23 cellular contexts compared by ENCODE assay signal in the genomic region with DNA sequence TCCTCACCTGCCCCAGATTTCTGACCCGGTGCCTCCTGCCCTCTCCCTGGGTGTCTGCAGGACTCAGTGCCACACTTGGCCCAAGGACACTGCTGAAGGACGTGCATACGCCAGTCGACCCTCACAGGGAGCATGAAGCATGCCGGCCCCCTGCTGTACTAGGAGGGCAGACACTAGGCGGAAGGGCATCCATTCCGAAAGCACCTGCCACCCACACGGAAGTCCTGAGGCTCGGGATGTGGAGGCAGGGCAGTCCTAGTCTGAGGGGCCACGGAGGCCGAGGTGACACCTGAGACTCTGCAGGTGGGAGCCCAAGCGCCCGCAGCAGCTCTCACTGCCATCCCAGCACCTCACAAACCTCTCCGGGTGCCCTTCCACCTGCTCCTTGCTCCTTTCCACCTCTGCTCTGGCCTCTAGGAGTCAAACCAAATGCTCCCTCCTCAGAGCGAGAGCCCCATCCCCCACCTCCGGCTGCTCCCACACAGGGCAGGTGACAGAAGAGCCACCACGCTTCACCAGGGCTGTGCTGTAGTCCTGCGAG. TPM values are rescaled to one million over a fixed set of nuclear protein-coding genes. Genes with fewer than 3 reads are reported as not detected.
DNase-seq lines count a peak whose midpoint lies in the region; ATAC-seq and TF ChIP-seq lines count a peak whose summit lies in the region.
"Had no signal": no experiment of that assay in that cellular context is flagged by ENCODE, and none has a peak within 500 bp of the region (broad histone marks: within the 10 kb centered on the region; RNA-seq: fewer than 3 reads in every experiment).

No MANE protein-coding gene starts in this region.

- no peaks in the 10 kb centered on the region for H3K36me3 ChIP-seq in RWPE2 (ENCODE audit: low read depth)

- no peak overlapping the region for H3K27ac Mint-ChIP-seq in progenitor cell of endocrine pancreas
- H3K27ac Mint-ChIP-seq: activated CD8-positive, alpha-beta T cell treated with anti-CD3 and anti-CD28 coated beads for 36 hours had no signal

- H3K9me3 ChIP-seq in RWPE2 (ENCODE audit: severe bottlenecking): no peaks in the 10 kb centered on the region
- no peaks in the 10 kb centered on the region for H3K9me3 ChIP-seq in right cardiac atrium (ENCODE audit: control insufficient read depth, low read length)

- H3K4me3 Mint-ChIP-seq in progenitor cell of endocrine pancreas (ENCODE audit: low read depth): peak overlapping the region; percentile 21

- peak; percentile 57 for DNase-seq in activated effector memory CD4-positive, alpha-beta T cell treated with anti-CD3 and anti-CD28 coated beads, Interleukin-2, amount 50 U/mL, for 16 hours
- no peak for DNase-seq in activated effector memory CD4-positive, alpha-beta T cell treated with Interleukin-2 at 50 U/mL for 16 hours
- DNase-seq in RWPE2 (ENCODE audit: low spot score): peak; percentile 56
- DNase-seq in right cardiac atrium: peak in 2 of 3 donors; percentile 43 to 45
- no peak for DNase-seq in progenitor cell of endocrine pancreas (ENCODE audit: low spot score, unreplicated experiment)
- DNase-seq in RKO (ENCODE audit: low spot score): no peak
- no peak for DNase-seq in G401 (ENCODE audit: low spot score)
- DNase-seq in 8988T: no peak
- DNase-seq: ACHN; activated CD8-positive, alpha-beta T cell treated with anti-CD3 and anti-CD28 coated beads for 36 hours; activated T-cell treated with anti-CD3 and anti-CD28 coated beads, Interleukin-2, amount 50 U/mL, for 1 hour; GDM1; immature natural killer cell; IMR-90; NCI-H1417 treated with DMSO at 0.1 percent for 48 hours; NCI-H2107; NCI-H524 treated with DMSO at 0.1 percent for 48 hours; RPMI8226 had no signal

- H3K4me1 ChIP-seq in RWPE2 (ENCODE audit: insufficient read depth, poor library complexity, severe bottlenecking) (peaks cover 5% of the 10 kb centered on the region), right cardiac atrium (ENCODE audit: control insufficient read depth, insufficient read depth, low read length) (peaks cover 2% of the 10 kb centered on the region)
- H3K4me1 ChIP-seq: parathyroid adenoma had no signal

- TF ChIP-seq CTCF in RWPE2 (IDR thresholded peaks at IDR 0.05; ENCODE audit: poor library complexity, severe bottlenecking): no peak
- no peak for TF ChIP-seq CTCF in progenitor cell of endocrine pancreas (IDR thresholded peaks at IDR 0.05; ENCODE audit: unreplicated experiment)

- H3K4me3 ChIP-seq in RWPE2 (ENCODE audit: severe bottlenecking): no peak overlapping the region
- H3K4me3 ChIP-seq in right cardiac atrium (ENCODE audit: low read length): no peak overlapping the region
- H3K4me3 ChIP-seq: lung had no signal

- no peak for ATAC-seq in RWPE2 (ENCODE audit: low read depth)
- ATAC-seq in right cardiac atrium: no peak
- ATAC-seq: activated CD8-positive, alpha-beta T cell treated with anti-CD3 and anti-CD28 coated beads for 36 hours had no signal

- H3K27me3 Mint-ChIP-seq in progenitor cell of endocrine pancreas: peaks cover 22% of the 10 kb centered on the region
- H3K27me3 Mint-ChIP-seq: activated CD8-positive, alpha-beta T cell treated with anti-CD3 and anti-CD28 coated beads for 36 hours had no signal

- H3K4me1 Mint-ChIP-seq in progenitor cell of endocrine pancreas (ENCODE audit: low read depth): peaks cover 6% of the 10 kb centered on the region

- WGBS in right cardiac atrium: 95% methylated on average over 18 of the region's 18 CpGs

- H3K36me3 Mint-ChIP-seq in progenitor cell of endocrine pancreas (ENCODE audit: insufficient read depth): peaks cover 2% of the 10 kb centered on the region
- H3K36me3 Mint-ChIP-seq: immature natural killer cell had no signal

- no peak overlapping the region for H3K27ac ChIP-seq in RWPE2 (ENCODE audit: poor library complexity, severe bottlenecking)
- no peak overlapping the region for H3K27ac ChIP-seq in right cardiac atrium (ENCODE audit: low read length)
- H3K27ac ChIP-seq: C4-2B, HL-60, parathyroid adenoma had no signal

- no peaks in the 10 kb centered on the region for H3K9me3 Mint-ChIP-seq in progenitor cell of endocrine pancreas (ENCODE audit: low read depth)
- H3K9me3 Mint-ChIP-seq: activated CD8-positive, alpha-beta T cell treated with anti-CD3 and anti-CD28 coated beads for 36 hours; immature natural killer cell had no signal

- in situ Hi-C loops in G401 (cut with HindIII; ENCODE audit: low sequenced_read_pairs): no loop called here

- no peaks in the 10 kb centered on the region for H3K27me3 ChIP-seq in RWPE2 (ENCODE audit: insufficient read depth, poor library complexity, severe bottlenecking)
- no peaks in the 10 kb centered on the region for H3K27me3 ChIP-seq in right cardiac atrium (ENCODE audit: control insufficient read depth, insufficient read depth)
- H3K27me3 ChIP-seq: dorsolateral prefrontal cortex had no signal

- intact Hi-C loops in right cardiac atrium (cut with DNase I): no loop called here

RNA-seq across cellular contexts. Expression of gene NPHP4, which starts 2.4 kb away (rescaled TPM):
- total RNA-seq in right cardiac atrium (1 to 10 TPM; 4.8 to 6.0 (median 5.4) TPM), progenitor cell of endocrine pancreas (26.6 and 29.9 TPM in 2 replicates)
- polyA plus RNA-seq in right cardiac atrium: 2.8 TPM
- total RNA-seq in G401 (2014; rRNA removed; shearing (Covaris generic)): 7.6 and 9.8 TPM in 2 replicates

RNA-seq across cellular contexts. Expression of gene KCNAB2, which starts 55.9 kb away (rescaled TPM):
- 10 to 100 TPM; 15.4 to 25.6 (median 19.0) TPM for total RNA-seq in right cardiac atrium
- 12.6 TPM for polyA plus RNA-seq in right cardiac atrium
- 5.8 and 6.9 TPM in 2 replicates for total RNA-seq in progenitor cell of endocrine pancreas
- total RNA-seq in G401 (2014; rRNA removed; shearing (Covaris generic)): 0.71 and 1.8 TPM in 2 replicates

Comparison
In these comparisons a context has a peak if more than half of its experiments do, and no peak if none do; other contexts are left out.
1. DNase-seq: peak in activated effector memory CD4-positive, alpha-beta T cell treated with anti-CD3 and anti-CD28 coated beads, Interleukin-2, amount 50 U/mL, for 16 hours (single experiment), RWPE2 (single experiment) and right cardiac atrium (2 of 3); none in activated effector memory CD4-positive, alpha-beta T cell treated with Interleukin-2 at 50 U/mL for 16 hours (single experiment), progenitor cell of endocrine pancreas (single experiment), RKO (single experiment), G401 (single experiment) and 8988T (single experiment).